Comparison of ENCODE assay signal across 15 cellular contexts in genomic region chrX:45360571-45360970, GRCh38.
"Had no signal": no experiment of that assay in that cellular context is flagged by ENCODE, and none has a peak within 500 bp of the region (broad histone marks: within the 10 kb centered on the region; RNA-seq: fewer than 3 reads in every experiment).

No MANE protein-coding gene starts in this region.

- H3K9me3 ChIP-seq: gastroesophageal sphincter, thoracic aorta, transverse colon had no signal

- H3K4me1 ChIP-seq: esophagus muscularis mucosa, gastroesophageal sphincter, stomach, transverse colon had no signal

- H3K27me3 ChIP-seq: esophagus muscularis mucosa, gastroesophageal sphincter, stomach, transverse colon had no signal

- H3K27ac ChIP-seq: esophagus muscularis mucosa, gastroesophageal sphincter, stomach, thoracic aorta, transverse colon had no signal

- H3K36me3 ChIP-seq: esophagus muscularis mucosa, gastroesophageal sphincter, stomach, thoracic aorta, transverse colon had no signal

- H3K4me3 ChIP-seq: esophagus muscularis mucosa, gastroesophageal sphincter, stomach, thoracic aorta, transverse colon had no signal

- ATAC-seq: gastroesophageal sphincter; naive thymus-derived CD8-positive, alpha-beta T cell; sciatic nerve; stimulated activated naive B cell treated with anti-CD40 and anti-IgM and Interleukin-4, amounts not matched to agents 10 μg/mL and 1 μg/mL and 100 μg/mL, for 72 hours had no signal

- DNase-seq: glutamatergic neuron; immature natural killer cell; kidney; naive thymus-derived CD8-positive, alpha-beta T cell; posterior cingulate gyrus; stimulated activated CD4-positive, alpha-beta T cell treated with anti-CD3 and anti-CD28 coated beads, Interleukin-2, amount 100 ng/mL, for 24 hours; stimulated activated CD4-positive, alpha-beta T cell treated with anti-CD3 and anti-CD28 coated beads, Interleukin-4, amount 100 ng/mL, for 4 hours; stimulated activated naive B cell treated with anti-CD40 and anti-IgM and Interleukin-4, amounts not matched to agents 10 μg/mL and 1 μg/mL and 100 μg/mL, for 72 hours; stomach; substantia nigra; transverse colon had no signal
